In the genomic region with DNA sequence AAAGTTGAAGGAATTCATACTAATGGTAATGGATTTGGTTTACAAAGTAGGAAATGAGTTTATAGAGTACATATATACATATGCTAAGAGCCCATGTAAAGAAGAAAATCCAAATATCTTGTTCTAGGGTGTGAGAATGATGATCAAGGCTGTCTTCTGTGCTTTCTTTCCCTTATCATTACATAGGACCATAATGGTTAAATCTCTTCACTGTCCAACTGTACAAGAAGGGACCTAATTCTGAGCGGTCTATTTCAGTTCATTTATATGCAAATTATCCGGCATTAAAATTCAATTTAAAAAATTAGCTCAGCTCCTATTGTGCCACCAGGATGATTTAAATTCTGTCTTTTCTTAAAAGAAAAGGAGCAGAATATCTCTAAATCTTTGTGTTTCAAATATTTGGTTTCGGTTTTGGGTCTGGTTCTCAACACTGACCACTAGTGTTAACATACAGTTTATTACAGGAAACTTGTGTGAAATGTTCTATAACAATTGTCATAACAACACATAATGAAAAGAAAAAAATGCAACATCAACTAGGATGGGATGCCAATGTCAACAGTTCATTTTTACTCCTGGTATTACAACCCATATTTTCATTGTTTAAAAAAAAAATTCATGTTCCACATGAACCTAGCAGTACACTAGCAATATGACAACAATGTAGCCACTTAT, we compare ENCODE assay signal across 1 cellular context.
TF ChIP-seq lines count a peak whose summit lies in the region.

No MANE protein-coding gene starts in this region.

TF ChIP-seq in SK-N-SH, 30 proteins besides CTCF, POLR2A, EP300 and RAD21 (continued from another document):
- no peak for TF ChIP-seq MXI1 (IDR thresholded peaks at IDR 0.05; ENCODE audit: low read depth, low read length)
- no peak for TF ChIP-seq POLR2AphosphoS5 (IDR thresholded peaks at IDR 0.05; ENCODE audit: low read depth, low read length)
- no peak for TF ChIP-seq FOXJ3 (CRISPR knock-in tag; IDR thresholded peaks at IDR 0.05)
- TF ChIP-seq RCOR1 (IDR thresholded peaks at IDR 0.05; ENCODE audit: low read length): no peak
- TF ChIP-seq, protein P1, sequence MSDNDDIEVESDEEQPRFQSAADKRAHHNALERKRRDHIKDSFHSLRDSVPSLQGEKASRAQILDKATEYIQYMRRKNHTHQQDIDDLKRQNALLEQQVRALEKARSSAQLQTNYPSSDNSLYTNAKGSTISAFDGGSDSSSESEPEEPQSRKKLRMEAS (IDR thresholded peaks at IDR 0.05; ENCODE audit: low read depth): no peak
